26 cellular contexts compared by ENCODE assay signal in genomic region chr13:60244381-60244780, GRCh38.
"Had no signal": no experiment of that assay in that cellular context is flagged by ENCODE, and none has a peak within 500 bp of the region (broad histone marks: within the 10 kb centered on the region; RNA-seq: fewer than 3 reads in every experiment).

No MANE protein-coding gene starts in this region.

- H3K36me3 ChIP-seq: MG63 had no signal

- H3K9me3 Mint-ChIP-seq: T-cell had no signal

- H3K27ac ChIP-seq: HL-60 had no signal

- H3K27me3 Mint-ChIP-seq: IgD-negative memory B cell had no signal

- H3K9ac ChIP-seq: SK-N-SH had no signal

- H3K4me3 Mint-ChIP-seq: IgD-negative memory B cell, T-cell had no signal

- H3K27ac Mint-ChIP-seq: IgD-negative memory B cell, T-cell had no signal

- H3K4me2 ChIP-seq: SK-N-SH had no signal

- DNase-seq: KBM-7, MG63, NCI-H1092, NCI-H1105 treated with DMSO at 0.1 percent for 48 hours, NCI-H1417 treated with DMSO at 0.1 percent for 48 hours, NCI-H146, NCI-H1694 treated with DMSO at 0.1 percent for 48 hours, NCI-H1930, NCI-H2081, NCI-H2107, NCI-H2171, NCI-H226, NCI-H446, NCI-H510A, NCI-H524 treated with DMSO at 0.1 percent for 48 hours, NCI-H69, NCI-H774, RPMI8226, SHP77, SK-N-SH, SW 1271, T-cell had no signal

- FAIRE-seq: HTR-8/SVneo, RCC 7860 had no signal

- H3K4me3 ChIP-seq: MG63 had no signal

- H3K4me1 Mint-ChIP-seq: IgD-negative memory B cell, T-cell had no signal

- H3K36me3 Mint-ChIP-seq: IgD-negative memory B cell, T-cell had no signal

- H3K27me3 ChIP-seq: MG63 had no signal
